In the genomic region with DNA sequence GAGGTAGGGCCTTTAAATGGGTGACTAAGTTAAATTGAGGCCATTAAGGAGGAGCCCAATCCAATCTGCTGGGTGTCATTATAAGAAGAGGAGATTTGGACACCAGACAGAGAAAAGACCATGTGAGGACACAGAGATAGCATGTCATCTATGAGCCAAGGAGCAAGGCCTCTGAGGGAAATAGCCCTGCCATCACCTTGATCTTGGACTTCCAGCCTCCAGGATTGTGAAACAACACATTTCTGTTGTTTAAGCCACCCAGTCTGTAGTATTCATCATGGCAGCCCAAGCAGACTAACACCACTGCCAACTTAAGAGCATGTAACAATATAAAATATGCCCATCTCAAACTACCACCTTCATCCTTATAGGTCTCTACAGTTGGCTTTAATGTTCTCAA, we compare ENCODE assay signal across 5 cellular contexts. TPM values are rescaled to one million over a fixed set of nuclear protein-coding genes. Genes with fewer than 3 reads are reported as not detected.
"Had no signal": no experiment of that assay in that cellular context is flagged by ENCODE, and none has a peak within 500 bp of the region (broad histone marks: within the 10 kb centered on the region; RNA-seq: fewer than 3 reads in every experiment).

No MANE protein-coding gene starts in this region.

- H3K27ac Mint-ChIP-seq: GM23338, H9, IgD-negative memory B cell had no signal

- H3K4me3 ChIP-seq: GM23338 had no signal

- ATAC-seq: GM23338 had no signal

- H3K27me3 Mint-ChIP-seq: IgD-negative memory B cell had no signal

- H2AFZ ChIP-seq: GM23338 had no signal

- DNase-seq: H9, HCEC 1CT, KG1 had no signal

- H3K4me2 ChIP-seq: GM23338 had no signal

- H3K4me3 Mint-ChIP-seq: GM23338, H9, IgD-negative memory B cell had no signal

RNA-seq across cellular contexts. Expression of a gene that starts 38.4 kb away (rescaled TPM):
- polyA plus RNA-seq: GM23338, IgD-negative memory B cell had no signal
